18 cellular contexts compared by ENCODE assay signal in the genomic region with DNA sequence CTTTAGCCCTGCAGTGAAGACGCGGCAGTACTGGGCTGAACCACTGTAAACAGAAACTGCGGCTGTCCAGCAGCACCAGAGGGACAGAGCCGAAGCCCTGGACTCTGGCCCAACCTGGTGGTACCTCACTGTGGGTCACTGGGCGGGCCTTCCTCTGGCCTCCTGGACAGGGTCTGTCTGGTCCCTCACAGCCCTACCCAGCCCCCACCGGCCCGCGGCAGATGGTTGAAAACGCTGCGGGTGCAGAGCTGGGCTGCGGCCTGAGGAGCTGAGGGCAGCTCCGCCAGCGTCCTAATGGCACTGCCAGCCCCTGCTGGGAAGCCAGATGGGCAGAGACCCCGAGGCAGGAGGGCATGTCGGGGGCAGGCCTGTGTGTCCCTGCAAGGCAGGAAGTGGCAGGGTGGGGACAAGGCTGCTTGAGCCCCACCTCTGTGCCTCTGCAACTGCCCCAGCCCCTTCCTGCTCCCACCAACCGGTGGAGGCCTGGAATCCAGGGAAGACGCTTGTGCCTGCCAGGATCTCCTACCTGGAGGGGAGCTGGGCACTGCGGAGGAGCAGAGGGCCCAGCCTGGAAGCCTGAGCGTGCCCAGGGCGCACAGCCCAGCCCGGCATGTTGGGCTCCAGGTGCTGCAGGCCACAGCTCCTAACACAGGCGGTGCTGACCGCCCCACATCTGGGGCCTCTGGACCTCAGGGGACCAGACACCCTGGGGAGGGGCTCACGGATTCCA. TPM values are rescaled to one million over a fixed set of nuclear protein-coding genes. Genes with fewer than 3 reads are reported as not detected.
DNase-seq lines count a peak whose midpoint lies in the region; ATAC-seq and TF ChIP-seq lines count a peak whose summit lies in the region.
"Had no signal": no experiment of that assay in that cellular context is flagged by ENCODE, and none has a peak within 500 bp of the region (broad histone marks: within the 10 kb centered on the region; RNA-seq: fewer than 3 reads in every experiment).

No MANE protein-coding gene starts in this region.

- peaks cover 7% of the 10 kb centered on the region for H3K4me1 Mint-ChIP-seq in neural progenitor cell

- peak overlapping the region in 3 of 4 donors; percentile 46 to 58 (median 50) for H3K27ac ChIP-seq in esophagus squamous epithelium
- H3K27ac ChIP-seq in neural progenitor cell = peak overlapping the region; percentile 13
- peak overlapping the region; percentile 15 for H3K27ac ChIP-seq in vagina
- H3K27ac ChIP-seq: HL-60 had no signal

- 79% methylated on average over 3 of the region's 24 CpGs; no CpG with 5 or more reads in 1 of the 2 donors for WGBS in esophagus squamous epithelium, 2 donors

- peaks cover 68% of the 10 kb centered on the region for H3K79me2 ChIP-seq in neural progenitor cell (ENCODE audit: low read depth)

- H4K20me1 ChIP-seq in neural progenitor cell (ENCODE audit: low read depth) = peaks cover 100% of the 10 kb centered on the region

- no peaks in the 10 kb centered on the region for H3K27me3 Mint-ChIP-seq in neural progenitor cell (ENCODE audit: insufficient read depth, low read depth)
- H3K27me3 Mint-ChIP-seq: T-cell had no signal

- peaks cover 0 to 72% (median 5%) of the 10 kb centered on the region in 3 donors for H3K36me3 ChIP-seq in esophagus squamous epithelium
- no peaks in the 10 kb centered on the region for H3K36me3 ChIP-seq in neural progenitor cell
- H3K36me3 ChIP-seq in vagina = no peaks in the 10 kb centered on the region
- H3K36me3 ChIP-seq: MG63 had no signal

- H3K27me3 ChIP-seq in esophagus squamous epithelium (no peaks in the 10 kb centered on the region), neural progenitor cell (no peaks in the 10 kb centered on the region), vagina (no peaks in the 10 kb centered on the region)
- H3K27me3 ChIP-seq: body of pancreas, MG63, testis had no signal

- H3F3A ChIP-seq in neural progenitor cell (ENCODE audit: low read depth) = no peaks in the 10 kb centered on the region

- peak overlapping the region in 1 of 4 donors; percentile 22 for H3K4me3 ChIP-seq in esophagus squamous epithelium
- H3K4me3 ChIP-seq in neural progenitor cell = no peak overlapping the region
- H3K4me3 ChIP-seq in vagina = no peak overlapping the region
- H3K4me3 ChIP-seq: body of pancreas, MG63, testis had no signal

- no peak for ATAC-seq in GM19463 (IDR thresholded peaks at IDR 0.05; ENCODE audit: unreplicated experiment)
- ATAC-seq: body of pancreas, T-cell had no signal

- TF ChIP-seq CTCF in esophagus squamous epithelium (IDR thresholded peaks at IDR 0.05) (no peak), neural progenitor cell (IDR thresholded peaks at IDR 0.05) (no peak), vagina (IDR thresholded peaks at IDR 0.05) (no peak)

- no peak overlapping the region for H3K9ac ChIP-seq in neural progenitor cell

- no peaks in the 10 kb centered on the region for H3K36me3 Mint-ChIP-seq in neural progenitor cell
- H3K36me3 Mint-ChIP-seq: T-cell had no signal

- no peak overlapping the region for H2AFZ ChIP-seq in neural progenitor cell (replicated peaks)

- H3K9me3 Mint-ChIP-seq in neural progenitor cell = no peaks in the 10 kb centered on the region
- H3K9me3 Mint-ChIP-seq: activated T-helper 2 cell treated with anti-CD3 and anti-CD28 coated beads, Interferon-gamma antibody, Interleukin-2, Interleukin-4, amounts not matched to agents 10 μg/mL and 5 μg/mL and 100 μg/mL, durations not matched to agents 14 hours and 24 hours and 36 hours; T-cell had no signal

- no peak overlapping the region for H3K4me3 Mint-ChIP-seq in neural progenitor cell
- H3K4me3 Mint-ChIP-seq: T-cell had no signal

- H3K9me3 ChIP-seq in esophagus squamous epithelium (no peaks in the 10 kb centered on the region), neural progenitor cell (ENCODE audit: low read depth) (no peaks in the 10 kb centered on the region), vagina (no peaks in the 10 kb centered on the region)
- H3K9me3 ChIP-seq: body of pancreas, MG63, testis had no signal

- TF ChIP-seq POLR2A in esophagus squamous epithelium (IDR thresholded peaks at IDR 0.05) = no peak
- no peak for TF ChIP-seq POLR2A in vagina (IDR thresholded peaks at IDR 0.05)

- peak; percentile 43 to 58 for DNase-seq in NCI-H524 (lab: John Stamatoyannopoulos, UW)
- no peak for DNase-seq in NCI-H524 treated with DMSO at 0.1 percent for 48 hours (lab: John Stamatoyannopoulos, UW)
- no peak for DNase-seq in esophagus squamous epithelium (lab: John Stamatoyannopoulos, UW)
- no peak for DNase-seq in neural progenitor cell (ENCODE audit: low spot score)
- no peak for DNase-seq in vagina (ENCODE audit: extremely low spot score in 2 of 2)
- DNase-seq in AML-193 (lab: John Stamatoyannopoulos, UW) = no peak
- no peak for DNase-seq in Ammon's horn (ENCODE audit: low spot score)
- DNase-seq: 8988T; activated CD4-positive, alpha-beta T cell treated with anti-CD3 and anti-CD28 coated beads for 4 hours; NCI-H2171; OCI-M1; T-cell; testis had no signal

- no peak overlapping the region for H3K27ac Mint-ChIP-seq in neural progenitor cell
- H3K27ac Mint-ChIP-seq: activated T-helper 2 cell treated with anti-CD3 and anti-CD28 coated beads, Interferon-gamma antibody, Interleukin-2, Interleukin-4, amounts not matched to agents 10 μg/mL and 5 μg/mL and 100 μg/mL, durations not matched to agents 14 hours and 24 hours and 36 hours; T-cell had no signal

- intact Hi-C loops in esophagus squamous epithelium (cut with DNase I) (no loop called here), vagina (cut with DNase I) (no loop called here)

- peaks cover 39 to 94% (median 69%) of the 10 kb centered on the region in 3 donors for H3K4me1 ChIP-seq in esophagus squamous epithelium
- H3K4me1 ChIP-seq in neural progenitor cell = no peaks in the 10 kb centered on the region
- peaks cover 82% of the 10 kb centered on the region for H3K4me1 ChIP-seq in vagina

- H3K4me2 ChIP-seq in neural progenitor cell = no peak overlapping the region

RNA-seq across cellular contexts. Expression of a gene that starts 36.3 kb away (rescaled TPM):
- total RNA-seq in esophagus squamous epithelium (10 to 100 TPM; 44.7 to 73.8 (median 56.8) TPM), neural progenitor cell (ENCODE audit: low replicate concordance) (31.1 and 71.0 TPM in 2 replicates), vagina (68.5 TPM)

Comparison
In these comparisons a context has a peak if more than half of its experiments do, and no peak if none do; other contexts are left out.
1. DNase-seq: peak in NCI-H524 (2 of 2); none in NCI-H524 treated with DMSO at 0.1 percent for 48 hours (single experiment), esophagus squamous epithelium (single experiment), neural progenitor cell (single experiment), vagina (0 of 2), AML-193 (0 of 2) and Ammon's horn (single experiment).
2. Peak in every context shown above with its lines, with median percentiles within 50 percentile points of each other: H3K27ac ChIP-seq.